Comparison of ENCODE assay signal across 28 cellular contexts in the genomic region with DNA sequence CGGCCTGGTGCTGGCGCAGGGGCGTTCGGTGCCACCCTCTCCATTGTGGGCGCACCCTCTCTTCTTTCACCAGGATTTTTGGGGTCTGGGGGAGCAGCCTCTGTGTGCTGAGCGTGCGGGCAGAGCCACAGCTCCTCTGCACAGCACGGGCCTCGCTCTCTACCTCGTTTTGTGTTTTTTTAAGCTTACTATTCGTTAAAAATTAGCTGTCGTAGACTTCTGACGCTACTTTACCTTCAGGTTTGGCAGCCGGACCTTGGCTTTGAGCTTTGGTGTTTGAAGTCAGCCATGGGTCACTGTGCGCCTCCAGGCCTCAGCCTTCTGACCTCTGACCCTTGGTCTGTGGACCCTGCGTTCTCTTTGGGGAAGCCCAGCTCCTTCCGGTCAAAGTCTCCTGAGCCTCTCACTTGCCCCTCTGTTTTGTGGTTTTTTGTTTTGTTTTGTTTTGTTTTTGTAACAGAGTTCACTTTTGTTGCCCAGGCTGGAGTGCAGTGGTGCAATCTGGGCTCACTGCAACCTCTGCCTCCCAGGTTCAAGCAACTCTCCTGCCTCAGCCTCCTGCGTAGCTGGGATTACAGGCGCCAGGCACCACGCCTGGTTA.
DNase-seq lines count a peak whose midpoint lies in the region; ATAC-seq, FAIRE-seq and TF ChIP-seq lines count a peak whose summit lies in the region.
"Had no signal": no experiment of that assay in that cellular context is flagged by ENCODE, and none has a peak within 500 bp of the region (broad histone marks: within the 10 kb centered on the region; RNA-seq: fewer than 3 reads in every experiment).

No MANE protein-coding gene starts in this region.

- H3K27me3 ChIP-seq in GM23338 (ENCODE audit: insufficient read depth) (no peaks in the 10 kb centered on the region), HepG2 (ENCODE audit: control insufficient read depth in 1 of 2, insufficient read depth in 2 of 2, low read length in 2 of 2) (no peaks in the 10 kb centered on the region), neural progenitor cell (no peaks in the 10 kb centered on the region), PC-3 (ENCODE audit: low read length) (no peaks in the 10 kb centered on the region)
- H3K27me3 ChIP-seq: esophagus muscularis mucosa, neutrophil had no signal

- TF ChIP-seq POLR2A in HepG2 (IDR thresholded peaks at IDR 0.05; ENCODE audit: insufficient read depth in 1 of 2, low read depth in 2 of 2, low read length in 2 of 2), result no peak

- H3K27me3 Mint-ChIP-seq in GM23338 (ENCODE audit: insufficient read depth, low read depth, poor library complexity) (peaks cover 12% of the 10 kb centered on the region), T-helper 17 cell (no peaks in the 10 kb centered on the region), neural progenitor cell (ENCODE audit: insufficient read depth, low read depth) (peaks cover 3% of the 10 kb centered on the region)

- TF ChIP-seq CTCF in GM23338 (conservative IDR thresholded peaks at IDR 0.05; ENCODE audit: low read depth in 2 of 2) (no peak), HepG2 (CRISPR knock-in tag; IDR thresholded peaks at IDR 0.05) (no peak), neural progenitor cell (IDR thresholded peaks at IDR 0.05) (no peak), GM13976 (IDR thresholded peaks at IDR 0.05; ENCODE audit: borderline replicate concordance, control extremely low read depth, extremely low read depth, insufficient read depth, missing control alignments) (no peak), PC-3 (conservative IDR thresholded peaks at IDR 0.05; ENCODE audit: low read depth, low read length) (no peak)

- peak; percentile 82 for FAIRE-seq in HepG2 (lab: Jason Lieb, UNC)
- FAIRE-seq: frontal cortex, keratinocyte had no signal

- H3K27ac ChIP-seq in GM23338 (ENCODE audit: low read depth), result no peak overlapping the region
- peak overlapping the region; percentile 94 for H3K27ac ChIP-seq in HepG2 (ENCODE audit: extremely low read length, insufficient read depth, low read length)
- H3K27ac ChIP-seq in neural progenitor cell, result no peak overlapping the region
- H3K27ac ChIP-seq in PC-3 (ENCODE audit: low read length), result no peak overlapping the region
- H3K27ac ChIP-seq: esophagus muscularis mucosa, neutrophil, WERI-Rb-1 had no signal

- ATAC-seq in GM23338, result no peak
- no peak for ATAC-seq in T-helper 17 cell
- ATAC-seq in HepG2, result peak; percentile 69
- ATAC-seq in PC-3, result no peak
- ATAC-seq: CD8-positive, alpha-beta T cell had no signal

- no peaks in the 10 kb centered on the region for H3F3A ChIP-seq in GM23338 (replicated peaks; ENCODE audit: low read depth)
- H3F3A ChIP-seq in neural progenitor cell (ENCODE audit: low read depth), result peaks cover 7% of the 10 kb centered on the region
- no peaks in the 10 kb centered on the region for H3F3A ChIP-seq in PC-3 (ENCODE audit: low read length, unreplicated experiment)

- H3K4me3 ChIP-seq in GM23338, result no peak overlapping the region
- H3K4me3 ChIP-seq in HepG2 (replicated peaks in 1 of 3; ENCODE audit: insufficient read depth in 1 of 3, low read depth in 2 of 3, low read length in 3 of 3), result peak overlapping the region in 1 of 3 experiments; percentile 30; a peak in 1 of 6 replicates
- H3K4me3 ChIP-seq in neural progenitor cell, result no peak overlapping the region
- H3K4me3 ChIP-seq in PC-3 (ENCODE audit: low read length), result no peak overlapping the region
- H3K4me3 ChIP-seq: esophagus muscularis mucosa, HAP-1 had no signal

- peak overlapping the region; percentile 62 for H3K9ac ChIP-seq in HepG2 (ENCODE audit: insufficient read depth, low read depth, low read length)
- no peak overlapping the region for H3K9ac ChIP-seq in neural progenitor cell
- H3K9ac ChIP-seq in PC-3 (ENCODE audit: low read length), result no peak overlapping the region

- POLR2A ChIA-PET in HepG2 (lab: Yijun Ruan, JAX) (no interaction called here), PC-3 (lab: Charles Lee; ENCODE audit: unreplicated experiment) (no interaction called here)

- H2AFZ ChIP-seq in GM23338 (no peak overlapping the region), HepG2 (ENCODE audit: low read length) (no peak overlapping the region), neural progenitor cell (replicated peaks) (no peak overlapping the region), PC-3 (ENCODE audit: low read length) (no peak overlapping the region)

- peaks cover 5% of the 10 kb centered on the region for H4K20me1 ChIP-seq in GM23338 (replicated peaks; ENCODE audit: insufficient read depth)
- H4K20me1 ChIP-seq in HepG2 (ENCODE audit: insufficient read depth, low read length), result no peaks in the 10 kb centered on the region
- peaks cover 36% of the 10 kb centered on the region for H4K20me1 ChIP-seq in neural progenitor cell (ENCODE audit: low read depth)
- no peaks in the 10 kb centered on the region for H4K20me1 ChIP-seq in PC-3 (ENCODE audit: low read length)

- peaks cover 63% of the 10 kb centered on the region for H3K36me3 Mint-ChIP-seq in GM23338 (ENCODE audit: low read depth)
- peaks cover 2% of the 10 kb centered on the region for H3K36me3 Mint-ChIP-seq in T-helper 17 cell (ENCODE audit: low read depth)
- H3K36me3 Mint-ChIP-seq in neural progenitor cell, result peaks cover 37% of the 10 kb centered on the region

- 37% methylated on average over 17 of the region's 20 CpGs for WGBS in HepG2 (ENCODE audit: low lambda C conversion rate)

- no TSS peak for BruUV-seq in HepG2 (replicated peaks; lab: Mats Ljungman, UMichigan)
- BruUV-seq in PC-3 (replicated peaks; lab: Mats Ljungman, UMichigan), result no TSS peak

- H3K79me2 ChIP-seq in GM23338 (replicated peaks; ENCODE audit: insufficient read depth), result peaks cover 26% of the 10 kb centered on the region
- H3K79me2 ChIP-seq in HepG2 (ENCODE audit: insufficient read depth, low read length), result peaks cover 2% of the 10 kb centered on the region
- peaks cover 6% of the 10 kb centered on the region for H3K79me2 ChIP-seq in neural progenitor cell (ENCODE audit: low read depth)
- H3K79me2 ChIP-seq in PC-3 (ENCODE audit: low read length), result no peaks in the 10 kb centered on the region

- H3K9me2 ChIP-seq in GM23338 (ENCODE audit: insufficient read depth) (no peaks in the 10 kb centered on the region), PC-3 (replicated peaks; ENCODE audit: low read length) (no peaks in the 10 kb centered on the region)

- in situ Hi-C loops in HepG2 (cut with HindIII; ENCODE audit: extremely low pct_ligation_motif_present, low pct_unique_long_range_greater_than_20kb) (no loop called here), GM13976 (cut with MboI; ENCODE audit: low sequenced_read_pairs, unreplicated experiment) (no loop called here)

- CTCF ChIA-PET in HepG2 (lab: Yijun Ruan, JAX; ENCODE audit: low intra/inter-chr PET ratio, low total read pairs), result no interaction called here
- CTCF ChIA-PET in PC-3 (lab: Charles Lee), result no interaction called here

- TF ChIP-seq RAD21 in HepG2 (CRISPR knock-in tag; IDR thresholded peaks at IDR 0.05), result 0 out of 2 replicates have a peak, but pooled peaks have one; percentile 11

- H3K4me1 ChIP-seq in GM23338 (ENCODE audit: insufficient read depth) (peaks cover 12% of the 10 kb centered on the region), HepG2 (ENCODE audit: insufficient read depth, low read length) (peaks cover 62% of the 10 kb centered on the region), neural progenitor cell (peaks cover 11% of the 10 kb centered on the region), PC-3 (ENCODE audit: insufficient read depth, low read length) (no peaks in the 10 kb centered on the region)
- H3K4me1 ChIP-seq: esophagus muscularis mucosa, HAP-1 had no signal

- no peak for DNase-seq in GM23338 (ENCODE audit: low spot score)
- DNase-seq in T-helper 17 cell, result no peak
- peak; percentile 79 for DNase-seq in HepG2 (ENCODE audit: low spot score)
- DNase-seq in neural progenitor cell (ENCODE audit: low spot score), result no peak
- no peak for DNase-seq in GM13976 (ENCODE audit: low spot score)
- no peak for DNase-seq in PC-3
- DNase-seq in medulla oblongata (ENCODE audit: extremely low spot score), result no peak
- no peak for DNase-seq in AML-193 (lab: John Stamatoyannopoulos, UW)
- DNase-seq: activated CD4-positive, alpha-beta T cell treated with anti-CD3 and anti-CD28 coated beads, Interleukin-2, amount 50 U/mL, for 48 hours; activated naive CD4-positive, alpha-beta T cell treated with anti-CD3 and anti-CD28 coated beads, Interleukin-2, amount 50 U/mL, for 16 hours; activated T-cell treated with anti-CD3 and anti-CD28 coated beads for 4 hours; anterior cingulate cortex; CD8-positive, alpha-beta T cell; central memory CD4-positive, alpha-beta T cell; DMS153; GDM1; KG1; NCI-H1694; NCI-H2171 treated with DMSO at 0.1 percent for 48 hours; NCI-H526; stimulated activated CD4-positive, alpha-beta T cell treated with anti-CD3 and anti-CD28 coated beads, Interleukin-2, amount 100 ng/mL, for 48 hours; stimulated activated naive CD4-positive, alpha-beta T cell treated with Interleukin-2 at 50 U/mL for 16 hours; WERI-Rb-1 had no signal

- H3K27ac Mint-ChIP-seq in GM23338 (peak overlapping the region; percentile 86; the same call in 1 of the 2 replicates), T-helper 17 cell (peak overlapping the region; percentile 92), neural progenitor cell (peak overlapping the region; percentile 66)
- H3K27ac Mint-ChIP-seq: CD8-positive, alpha-beta T cell had no signal

- H3K9me3 Mint-ChIP-seq in GM23338 (peaks cover 2% of the 10 kb centered on the region; the same call in 2 of the 3 replicates), neural progenitor cell (no peaks in the 10 kb centered on the region)
- H3K9me3 Mint-ChIP-seq: CD8-positive, alpha-beta T cell had no signal

- peak in 1 of 2 experiments; percentile 78; a peak in 2 of 4 replicates for TF ChIP-seq EP300 in HepG2 (IDR thresholded peaks at IDR 0.05; ENCODE audit: low read depth in 2 of 2, low read length in 2 of 2)
- TF ChIP-seq EP300 in HepG2 (CRISPR knock-in tag; IDR thresholded peaks at IDR 0.05; ENCODE audit: borderline replicate concordance), result peak; percentile 54; the same call in 1 of the 2 replicates

- H3K36me3 ChIP-seq in GM23338 (ENCODE audit: insufficient read depth), result peaks cover 31% of the 10 kb centered on the region
- H3K36me3 ChIP-seq in HepG2 (replicated peaks in 1 of 2; ENCODE audit: control insufficient read depth in 1 of 2, insufficient read depth in 2 of 2, low read length in 2 of 2), result peaks cover 8 to 28% of the 10 kb centered on the region in 2 experiments
- no peaks in the 10 kb centered on the region for H3K36me3 ChIP-seq in neural progenitor cell
- H3K36me3 ChIP-seq in PC-3 (ENCODE audit: low read depth, low read length), result peaks cover 10% of the 10 kb centered on the region; the same call in 1 of the 2 replicates

- H3K4me3 Mint-ChIP-seq in GM23338 (no peak overlapping the region), T-helper 17 cell (peak overlapping the region; percentile 73), neural progenitor cell (no peak overlapping the region)
- H3K4me3 Mint-ChIP-seq: CD8-positive, alpha-beta T cell had no signal

- intact Hi-C loops in HepG2 (cut with micrococcal nuclease; ENCODE audit: unreplicated experiment), result loop anchor here (5.0 kb wide), 1 partner anchor 117 kb away; no protein-coding TSS in a partner anchor
- intact Hi-C loops in PC-3 (cut with micrococcal nuclease), result no loop called here

- H3K4me2 ChIP-seq in GM23338, result no peak overlapping the region
- peak overlapping the region; percentile 59 for H3K4me2 ChIP-seq in HepG2 (ENCODE audit: low read depth, low read length)
- no peak overlapping the region for H3K4me2 ChIP-seq in neural progenitor cell
- no peak overlapping the region for H3K4me2 ChIP-seq in PC-3 (ENCODE audit: low read length)

- H3K9me3 ChIP-seq in T-helper 17 cell (ENCODE audit: control insufficient read depth, low read length, poor library complexity, severe bottlenecking) (no peaks in the 10 kb centered on the region), HepG2 (ENCODE audit: low read length) (no peaks in the 10 kb centered on the region), neural progenitor cell (ENCODE audit: low read depth) (no peaks in the 10 kb centered on the region), PC-3 (ENCODE audit: low read length) (no peaks in the 10 kb centered on the region)
- H3K9me3 ChIP-seq: esophagus muscularis mucosa, HAP-1, neutrophil had no signal

- H3K4me1 Mint-ChIP-seq in GM23338 (peaks cover 27% of the 10 kb centered on the region), T-helper 17 cell (peaks cover 14% of the 10 kb centered on the region), neural progenitor cell (peaks cover 22% of the 10 kb centered on the region)
